Comparison of ENCODE assay signal across 1 cellular context in the genomic region with DNA sequence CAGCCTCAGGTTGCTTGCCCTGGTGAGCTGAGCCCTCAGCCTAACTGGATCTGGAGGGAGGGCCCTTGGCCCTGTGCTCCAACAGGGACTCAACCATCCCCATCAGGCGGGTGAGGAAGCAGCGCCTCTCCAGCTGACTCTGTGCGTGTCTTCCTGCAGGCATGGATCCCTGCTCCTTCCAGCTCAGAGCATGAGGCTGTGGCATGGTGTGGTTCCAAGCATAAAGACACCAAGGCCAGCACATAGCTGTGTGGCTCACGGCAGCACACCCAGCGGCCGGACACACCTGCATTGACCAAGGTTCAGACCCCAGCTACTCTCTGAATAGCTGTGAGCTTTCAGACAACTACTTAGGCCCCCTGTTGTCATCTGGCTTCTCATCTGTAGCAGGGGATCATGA.
TF ChIP-seq lines count a peak whose summit lies in the region.

No MANE protein-coding gene starts in this region.

TF ChIP-seq in H1, 55 proteins besides CTCF, POLR2A, EP300 and RAD21:
- TF ChIP-seq CHD2 (IDR thresholded peaks at IDR 0.05; ENCODE audit: low read length) (no peak), SIRT6 (IDR thresholded peaks at IDR 0.05; ENCODE audit: low read length) (no peak), GABPA (IDR thresholded peaks at IDR 0.05; ENCODE audit: borderline replicate concordance, insufficient read depth, low read length) (no peak), CTBP2 (IDR thresholded peaks at IDR 0.05; ENCODE audit: borderline replicate concordance, insufficient read depth, insufficient read length, low read length) (no peak), RFX5 (IDR thresholded peaks at IDR 0.05; ENCODE audit: borderline replicate concordance, low read depth, low read length) (no peak), HDAC2 (IDR thresholded peaks at IDR 0.05; ENCODE audit: borderline replicate concordance in 1 of 2, low read depth in 2 of 2, low read length in 2 of 2) (no peak), NRF1 (IDR thresholded peaks at IDR 0.05; ENCODE audit: low read depth, low read length) (no peak), BRCA1 (IDR thresholded peaks at IDR 0.05; ENCODE audit: low read depth, low read length) (no peak), HDAC6 (IDR thresholded peaks at IDR 0.05; ENCODE audit: low read depth, low read length) (no peak)
- TF ChIP-seq, protein P1, sequence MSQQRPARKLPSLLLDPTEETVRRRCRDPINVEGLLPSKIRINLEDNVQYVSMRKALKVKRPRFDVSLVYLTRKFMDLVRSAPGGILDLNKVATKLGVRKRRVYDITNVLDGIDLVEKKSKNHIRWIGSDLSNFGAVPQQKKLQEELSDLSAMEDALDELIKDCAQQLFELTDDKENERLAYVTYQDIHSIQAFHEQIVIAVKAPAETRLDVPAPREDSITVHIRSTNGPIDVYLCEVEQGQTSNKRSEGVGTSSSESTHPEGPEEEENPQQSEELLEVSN (IDR thresholded peaks at IDR 0.05), result no peak
- TF ChIP-seq, protein P2, sequence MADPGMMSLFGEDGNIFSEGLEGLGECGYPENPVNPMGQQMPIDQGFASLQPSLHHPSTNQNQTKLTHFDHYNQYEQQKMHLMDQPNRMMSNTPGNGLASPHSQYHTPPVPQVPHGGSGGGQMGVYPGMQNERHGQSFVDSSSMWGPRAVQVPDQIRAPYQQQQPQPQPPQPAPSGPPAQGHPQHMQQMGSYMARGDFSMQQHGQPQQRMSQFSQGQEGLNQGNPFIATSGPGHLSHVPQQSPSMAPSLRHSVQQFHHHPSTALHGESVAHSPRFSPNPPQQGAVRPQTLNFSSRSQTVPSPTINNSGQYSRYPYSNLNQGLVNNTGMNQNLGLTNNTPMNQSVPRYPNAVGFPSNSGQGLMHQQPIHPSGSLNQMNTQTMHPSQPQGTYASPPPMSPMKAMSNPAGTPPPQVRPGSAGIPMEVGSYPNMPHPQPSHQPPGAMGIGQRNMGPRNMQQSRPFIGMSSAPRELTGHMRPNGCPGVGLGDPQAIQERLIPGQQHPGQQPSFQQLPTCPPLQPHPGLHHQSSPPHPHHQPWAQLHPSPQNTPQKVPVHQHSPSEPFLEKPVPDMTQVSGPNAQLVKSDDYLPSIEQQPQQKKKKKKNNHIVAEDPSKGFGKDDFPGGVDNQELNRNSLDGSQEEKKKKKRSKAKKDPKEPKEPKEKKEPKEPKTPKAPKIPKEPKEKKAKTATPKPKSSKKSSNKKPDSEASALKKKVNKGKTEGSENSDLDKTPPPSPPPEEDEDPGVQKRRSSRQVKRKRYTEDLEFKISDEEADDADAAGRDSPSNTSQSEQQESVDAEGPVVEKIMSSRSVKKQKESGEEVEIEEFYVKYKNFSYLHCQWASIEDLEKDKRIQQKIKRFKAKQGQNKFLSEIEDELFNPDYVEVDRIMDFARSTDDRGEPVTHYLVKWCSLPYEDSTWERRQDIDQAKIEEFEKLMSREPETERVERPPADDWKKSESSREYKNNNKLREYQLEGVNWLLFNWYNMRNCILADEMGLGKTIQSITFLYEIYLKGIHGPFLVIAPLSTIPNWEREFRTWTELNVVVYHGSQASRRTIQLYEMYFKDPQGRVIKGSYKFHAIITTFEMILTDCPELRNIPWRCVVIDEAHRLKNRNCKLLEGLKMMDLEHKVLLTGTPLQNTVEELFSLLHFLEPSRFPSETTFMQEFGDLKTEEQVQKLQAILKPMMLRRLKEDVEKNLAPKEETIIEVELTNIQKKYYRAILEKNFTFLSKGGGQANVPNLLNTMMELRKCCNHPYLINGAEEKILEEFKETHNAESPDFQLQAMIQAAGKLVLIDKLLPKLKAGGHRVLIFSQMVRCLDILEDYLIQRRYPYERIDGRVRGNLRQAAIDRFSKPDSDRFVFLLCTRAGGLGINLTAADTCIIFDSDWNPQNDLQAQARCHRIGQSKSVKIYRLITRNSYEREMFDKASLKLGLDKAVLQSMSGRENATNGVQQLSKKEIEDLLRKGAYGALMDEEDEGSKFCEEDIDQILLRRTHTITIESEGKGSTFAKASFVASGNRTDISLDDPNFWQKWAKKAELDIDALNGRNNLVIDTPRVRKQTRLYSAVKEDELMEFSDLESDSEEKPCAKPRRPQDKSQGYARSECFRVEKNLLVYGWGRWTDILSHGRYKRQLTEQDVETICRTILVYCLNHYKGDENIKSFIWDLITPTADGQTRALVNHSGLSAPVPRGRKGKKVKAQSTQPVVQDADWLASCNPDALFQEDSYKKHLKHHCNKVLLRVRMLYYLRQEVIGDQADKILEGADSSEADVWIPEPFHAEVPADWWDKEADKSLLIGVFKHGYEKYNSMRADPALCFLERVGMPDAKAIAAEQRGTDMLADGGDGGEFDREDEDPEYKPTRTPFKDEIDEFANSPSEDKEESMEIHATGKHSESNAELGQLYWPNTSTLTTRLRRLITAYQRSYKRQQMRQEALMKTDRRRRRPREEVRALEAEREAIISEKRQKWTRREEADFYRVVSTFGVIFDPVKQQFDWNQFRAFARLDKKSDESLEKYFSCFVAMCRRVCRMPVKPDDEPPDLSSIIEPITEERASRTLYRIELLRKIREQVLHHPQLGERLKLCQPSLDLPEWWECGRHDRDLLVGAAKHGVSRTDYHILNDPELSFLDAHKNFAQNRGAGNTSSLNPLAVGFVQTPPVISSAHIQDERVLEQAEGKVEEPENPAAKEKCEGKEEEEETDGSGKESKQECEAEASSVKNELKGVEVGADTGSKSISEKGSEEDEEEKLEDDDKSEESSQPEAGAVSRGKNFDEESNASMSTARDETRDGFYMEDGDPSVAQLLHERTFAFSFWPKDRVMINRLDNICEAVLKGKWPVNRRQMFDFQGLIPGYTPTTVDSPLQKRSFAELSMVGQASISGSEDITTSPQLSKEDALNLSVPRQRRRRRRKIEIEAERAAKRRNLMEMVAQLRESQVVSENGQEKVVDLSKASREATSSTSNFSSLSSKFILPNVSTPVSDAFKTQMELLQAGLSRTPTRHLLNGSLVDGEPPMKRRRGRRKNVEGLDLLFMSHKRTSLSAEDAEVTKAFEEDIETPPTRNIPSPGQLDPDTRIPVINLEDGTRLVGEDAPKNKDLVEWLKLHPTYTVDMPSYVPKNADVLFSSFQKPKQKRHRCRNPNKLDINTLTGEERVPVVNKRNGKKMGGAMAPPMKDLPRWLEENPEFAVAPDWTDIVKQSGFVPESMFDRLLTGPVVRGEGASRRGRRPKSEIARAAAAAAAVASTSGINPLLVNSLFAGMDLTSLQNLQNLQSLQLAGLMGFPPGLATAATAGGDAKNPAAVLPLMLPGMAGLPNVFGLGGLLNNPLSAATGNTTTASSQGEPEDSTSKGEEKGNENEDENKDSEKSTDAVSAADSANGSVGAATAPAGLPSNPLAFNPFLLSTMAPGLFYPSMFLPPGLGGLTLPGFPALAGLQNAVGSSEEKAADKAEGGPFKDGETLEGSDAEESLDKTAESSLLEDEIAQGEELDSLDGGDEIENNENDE (IDR thresholded peaks at IDR 0.05; ENCODE audit: insufficient replicate concordance, low read length), result no peak
